Comparison of ENCODE assay signal across 8 cellular contexts in the genomic region with DNA sequence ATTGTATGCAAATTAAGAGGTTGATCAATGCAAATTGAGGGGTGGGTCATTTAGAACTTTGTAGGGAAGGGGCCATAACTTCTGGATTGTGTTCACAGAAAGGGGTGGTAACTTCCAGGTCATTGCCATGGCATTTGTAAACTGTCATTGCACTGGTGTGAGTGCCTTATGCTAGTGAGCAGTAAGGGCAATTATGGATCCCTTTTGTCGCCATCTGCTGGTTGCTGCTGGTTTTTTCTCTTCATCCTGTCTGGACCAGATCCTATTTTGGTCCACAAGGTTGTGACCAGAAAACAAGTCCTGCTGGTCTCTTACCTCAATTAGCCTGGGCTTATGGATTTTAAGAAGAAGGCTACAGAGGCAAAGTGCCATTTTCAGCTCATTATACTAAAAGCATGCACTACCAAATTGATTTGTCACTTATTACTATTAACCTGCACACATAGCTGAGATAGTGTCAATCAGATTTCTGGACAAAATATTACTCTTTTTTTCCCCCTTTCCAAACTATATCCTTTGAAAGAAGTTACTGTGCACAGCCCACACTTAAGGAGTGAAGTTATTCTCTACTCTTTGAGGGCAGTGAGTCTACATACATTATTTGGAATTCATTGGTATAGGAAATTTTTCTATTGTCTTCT.
DNase-seq lines count a peak whose midpoint lies in the region; ATAC-seq and TF ChIP-seq lines count a peak whose summit lies in the region.

No MANE protein-coding gene starts in this region.

- no peaks in the 10 kb centered on the region for H3K36me3 ChIP-seq in SK-N-MC (ENCODE audit: insufficient read depth, low read length)

- peak; percentile 93 for ATAC-seq in GM21825 (IDR thresholded peaks at IDR 0.05; ENCODE audit: unreplicated experiment)
- ATAC-seq in activated naive CD8-positive, alpha-beta T cell treated with anti-CD3 and anti-CD28 coated beads, Interleukin-2, amount 10 ng/mL, durations not matched to agents 7 days and 5 days (ENCODE audit: low read depth): peak; percentile 56
- ATAC-seq in right cardiac atrium: peak; percentile 51 to 59

- DNase-seq in KBM-7 (peak; percentile 66), SK-N-MC (ENCODE audit: low read depth, low spot score) (peak; percentile 18), right cardiac atrium (peak in 2 of 3 donors; percentile 29 to 70), smooth muscle cell of the brain vasculature (ENCODE audit: low read depth, low spot score) (peak; percentile 15), cerebellar nuclear complex (lab: John Stamatoyannopoulos, UW) (no peak)
- DNase-seq in activated naive CD8-positive, alpha-beta T cell treated with anti-CD3 and anti-CD28 coated beads, Interleukin-2, amount 10 ng/mL, durations not matched to agents 7 days and 5 days: peak; percentile 33

- WGBS in right cardiac atrium: 37% methylated on average over 1 of the region's 1 CpG

- H3K4me3 ChIP-seq in SK-N-MC (no peak overlapping the region), right cardiac atrium (ENCODE audit: low read length) (no peak overlapping the region)

- H3K36me3 Mint-ChIP-seq in activated naive CD8-positive, alpha-beta T cell treated with anti-CD3 and anti-CD28 coated beads, Interleukin-2, amount 10 ng/mL, durations not matched to agents 7 days and 5 days: no peaks in the 10 kb centered on the region

- H3K9ac ChIP-seq in SK-N-MC (ENCODE audit: insufficient read length): no peak overlapping the region

- intact Hi-C loops in right cardiac atrium (cut with DNase I): no loop called here

- H3K27ac Mint-ChIP-seq in activated naive CD8-positive, alpha-beta T cell treated with anti-CD3 and anti-CD28 coated beads, Interleukin-2, amount 10 ng/mL, durations not matched to agents 7 days and 5 days: no peak overlapping the region

- in situ Hi-C loops in KBM-7 (cut with MboI; ENCODE audit: low pct_unique_long_range_greater_than_20kb, low sequenced_read_pairs): no loop called here

- H3K27me3 ChIP-seq in right cardiac atrium (ENCODE audit: control insufficient read depth, insufficient read depth): no peaks in the 10 kb centered on the region

- peaks cover 2% of the 10 kb centered on the region for H3K27me3 Mint-ChIP-seq in activated naive CD8-positive, alpha-beta T cell treated with anti-CD3 and anti-CD28 coated beads, Interleukin-2, amount 10 ng/mL, durations not matched to agents 7 days and 5 days

- peaks cover 5% of the 10 kb centered on the region for H3K4me1 ChIP-seq in right cardiac atrium (ENCODE audit: control insufficient read depth, insufficient read depth, low read length)

- POLR2A ChIA-PET in activated naive CD8-positive, alpha-beta T cell treated with anti-CD3 and anti-CD28 coated beads, Interleukin-2, amount 10 ng/mL, durations not matched to agents 7 days and 5 days (lab: Charles Lee): no interaction called here

- no peak overlapping the region for H3K27ac ChIP-seq in SK-N-MC
- H3K27ac ChIP-seq in right cardiac atrium (ENCODE audit: low read length): no peak overlapping the region

- H3K9me3 Mint-ChIP-seq in activated naive CD8-positive, alpha-beta T cell treated with anti-CD3 and anti-CD28 coated beads, Interleukin-2, amount 10 ng/mL, durations not matched to agents 7 days and 5 days: no peaks in the 10 kb centered on the region

- H3K4me3 Mint-ChIP-seq in activated naive CD8-positive, alpha-beta T cell treated with anti-CD3 and anti-CD28 coated beads, Interleukin-2, amount 10 ng/mL, durations not matched to agents 7 days and 5 days: no peak overlapping the region

- peak; percentile 33 for TF ChIP-seq CTCF in GM12801 (IDR thresholded peaks at IDR 0.05; ENCODE audit: extremely low read depth, insufficient read length)

- H3K4me1 Mint-ChIP-seq in activated naive CD8-positive, alpha-beta T cell treated with anti-CD3 and anti-CD28 coated beads, Interleukin-2, amount 10 ng/mL, durations not matched to agents 7 days and 5 days: no peaks in the 10 kb centered on the region

- no peaks in the 10 kb centered on the region for H3K9me3 ChIP-seq in SK-N-MC (ENCODE audit: low read depth, low read length)
- H3K9me3 ChIP-seq in right cardiac atrium (ENCODE audit: control insufficient read depth, low read length): no peaks in the 10 kb centered on the region

Comparison
In these comparisons a context has a peak if more than half of its experiments do, and no peak if none do; other contexts are left out.
1. DNase-seq: peak in KBM-7 (single experiment), SK-N-MC (single experiment), activated naive CD8-positive, alpha-beta T cell treated with anti-CD3 and anti-CD28 coated beads, Interleukin-2, amount 10 ng/mL, durations not matched to agents 7 days and 5 days (single experiment), right cardiac atrium (2 of 3) and smooth muscle cell of the brain vasculature (single experiment); none in cerebellar nuclear complex (0 of 2).
2. Peak in every context shown above with its lines, with median percentiles within 50 percentile points of each other: ATAC-seq.